In the genomic region with DNA sequence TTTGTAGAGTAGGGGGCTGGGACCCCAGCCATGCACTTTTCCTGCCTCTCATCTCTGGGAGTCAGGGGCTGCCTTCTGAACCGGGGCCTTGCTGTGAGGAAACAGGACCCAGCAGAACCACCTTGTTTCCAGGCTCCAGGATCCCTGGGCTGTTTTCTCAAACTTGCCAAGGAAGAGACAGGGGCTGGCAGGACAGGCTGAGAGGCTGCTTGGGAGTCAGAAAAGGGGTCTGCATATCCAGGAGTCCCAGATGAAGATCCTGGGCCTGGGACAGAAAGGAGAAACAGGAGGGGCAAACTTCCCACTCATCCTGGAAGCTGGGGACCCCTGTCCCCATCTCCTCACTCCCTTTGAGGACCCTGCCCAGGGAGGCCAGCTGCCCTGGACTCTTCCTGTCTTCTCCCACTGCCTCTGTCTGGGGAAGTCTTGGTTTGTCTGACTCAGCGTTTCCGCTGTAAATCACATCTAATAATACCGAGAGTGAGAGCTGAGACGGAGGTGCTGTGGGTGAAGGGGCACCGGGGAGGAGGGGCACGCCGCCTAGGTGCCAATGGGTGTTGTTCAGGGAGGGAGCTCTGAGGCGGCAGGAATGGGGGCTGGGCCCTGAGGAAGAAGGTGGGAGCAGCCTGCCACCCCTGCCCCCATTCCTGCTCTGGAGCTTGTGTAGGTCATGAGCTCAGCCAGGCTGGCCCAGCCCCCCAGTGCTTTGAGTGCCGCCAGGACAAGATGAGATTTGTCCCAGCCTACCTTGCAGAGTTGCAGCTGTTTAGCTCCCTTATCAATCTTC, we compare ENCODE assay signal across 1 cellular context.
TF ChIP-seq lines count a peak whose summit lies in the region.

No MANE protein-coding gene starts in this region.

TF ChIP-seq in HepG2, 621 proteins besides CTCF, POLR2A, EP300 and RAD21 (continues in another document):
- TF ChIP-seq SNRNP70 (IDR thresholded peaks at IDR 0.05; ENCODE audit: low read depth, low read length), result no peak
- TF ChIP-seq, protein P1, sequence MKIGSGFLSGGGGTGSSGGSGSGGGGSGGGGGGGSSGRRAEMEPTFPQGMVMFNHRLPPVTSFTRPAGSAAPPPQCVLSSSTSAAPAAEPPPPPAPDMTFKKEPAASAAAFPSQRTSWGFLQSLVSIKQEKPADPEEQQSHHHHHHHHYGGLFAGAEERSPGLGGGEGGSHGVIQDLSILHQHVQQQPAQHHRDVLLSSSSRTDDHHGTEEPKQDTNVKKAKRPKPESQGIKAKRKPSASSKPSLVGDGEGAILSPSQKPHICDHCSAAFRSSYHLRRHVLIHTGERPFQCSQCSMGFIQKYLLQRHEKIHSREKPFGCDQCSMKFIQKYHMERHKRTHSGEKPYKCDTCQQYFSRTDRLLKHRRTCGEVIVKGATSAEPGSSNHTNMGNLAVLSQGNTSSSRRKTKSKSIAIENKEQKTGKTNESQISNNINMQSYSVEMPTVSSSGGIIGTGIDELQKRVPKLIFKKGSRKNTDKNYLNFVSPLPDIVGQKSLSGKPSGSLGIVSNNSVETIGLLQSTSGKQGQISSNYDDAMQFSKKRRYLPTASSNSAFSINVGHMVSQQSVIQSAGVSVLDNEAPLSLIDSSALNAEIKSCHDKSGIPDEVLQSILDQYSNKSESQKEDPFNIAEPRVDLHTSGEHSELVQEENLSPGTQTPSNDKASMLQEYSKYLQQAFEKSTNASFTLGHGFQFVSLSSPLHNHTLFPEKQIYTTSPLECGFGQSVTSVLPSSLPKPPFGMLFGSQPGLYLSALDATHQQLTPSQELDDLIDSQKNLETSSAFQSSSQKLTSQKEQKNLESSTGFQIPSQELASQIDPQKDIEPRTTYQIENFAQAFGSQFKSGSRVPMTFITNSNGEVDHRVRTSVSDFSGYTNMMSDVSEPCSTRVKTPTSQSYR (CRISPR knock-in tag; IDR thresholded peaks at IDR 0.05; ENCODE audit: borderline replicate concordance), result peak; percentile 46; the same call in 1 of the 2 replicates
- no peak for TF ChIP-seq AKAP8 (CRISPR knock-in tag; IDR thresholded peaks at IDR 0.05)
- TF ChIP-seq, protein P2, sequence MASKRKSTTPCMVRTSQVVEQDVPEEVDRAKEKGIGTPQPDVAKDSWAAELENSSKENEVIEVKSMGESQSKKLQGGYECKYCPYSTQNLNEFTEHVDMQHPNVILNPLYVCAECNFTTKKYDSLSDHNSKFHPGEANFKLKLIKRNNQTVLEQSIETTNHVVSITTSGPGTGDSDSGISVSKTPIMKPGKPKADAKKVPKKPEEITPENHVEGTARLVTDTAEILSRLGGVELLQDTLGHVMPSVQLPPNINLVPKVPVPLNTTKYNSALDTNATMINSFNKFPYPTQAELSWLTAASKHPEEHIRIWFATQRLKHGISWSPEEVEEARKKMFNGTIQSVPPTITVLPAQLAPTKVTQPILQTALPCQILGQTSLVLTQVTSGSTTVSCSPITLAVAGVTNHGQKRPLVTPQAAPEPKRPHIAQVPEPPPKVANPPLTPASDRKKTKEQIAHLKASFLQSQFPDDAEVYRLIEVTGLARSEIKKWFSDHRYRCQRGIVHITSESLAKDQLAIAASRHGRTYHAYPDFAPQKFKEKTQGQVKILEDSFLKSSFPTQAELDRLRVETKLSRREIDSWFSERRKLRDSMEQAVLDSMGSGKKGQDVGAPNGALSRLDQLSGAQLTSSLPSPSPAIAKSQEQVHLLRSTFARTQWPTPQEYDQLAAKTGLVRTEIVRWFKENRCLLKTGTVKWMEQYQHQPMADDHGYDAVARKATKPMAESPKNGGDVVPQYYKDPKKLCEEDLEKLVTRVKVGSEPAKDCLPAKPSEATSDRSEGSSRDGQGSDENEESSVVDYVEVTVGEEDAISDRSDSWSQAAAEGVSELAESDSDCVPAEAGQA (IDR thresholded peaks at IDR 0.05; ENCODE audit: low read depth), result no peak
- TF ChIP-seq, protein P2 (CRISPR knock-in tag; IDR thresholded peaks at IDR 0.05; ENCODE audit: borderline replicate concordance), result no peak
- TF ChIP-seq KMT2A (CRISPR knock-in tag; IDR thresholded peaks at IDR 0.05), result no peak
- no peak for TF ChIP-seq ZNF136 (CRISPR knock-in tag; IDR thresholded peaks at IDR 0.05; ENCODE audit: low read depth)
- TF ChIP-seq SMYD3 (CRISPR knock-in tag; IDR thresholded peaks at IDR 0.05), result no peak
- TF ChIP-seq ZNF883 (CRISPR knock-in tag; IDR thresholded peaks at IDR 0.05; ENCODE audit: not compliant biosample characterization), result no peak
- no peak for TF ChIP-seq RAD51 (IDR thresholded peaks at IDR 0.05; ENCODE audit: borderline replicate concordance)
- TF ChIP-seq SIX1 (CRISPR knock-in tag; IDR thresholded peaks at IDR 0.05; ENCODE audit: borderline replicate concordance), result no peak
- no peak for TF ChIP-seq ZFP1 (CRISPR knock-in tag; IDR thresholded peaks at IDR 0.05)
- TF ChIP-seq, protein P3, sequence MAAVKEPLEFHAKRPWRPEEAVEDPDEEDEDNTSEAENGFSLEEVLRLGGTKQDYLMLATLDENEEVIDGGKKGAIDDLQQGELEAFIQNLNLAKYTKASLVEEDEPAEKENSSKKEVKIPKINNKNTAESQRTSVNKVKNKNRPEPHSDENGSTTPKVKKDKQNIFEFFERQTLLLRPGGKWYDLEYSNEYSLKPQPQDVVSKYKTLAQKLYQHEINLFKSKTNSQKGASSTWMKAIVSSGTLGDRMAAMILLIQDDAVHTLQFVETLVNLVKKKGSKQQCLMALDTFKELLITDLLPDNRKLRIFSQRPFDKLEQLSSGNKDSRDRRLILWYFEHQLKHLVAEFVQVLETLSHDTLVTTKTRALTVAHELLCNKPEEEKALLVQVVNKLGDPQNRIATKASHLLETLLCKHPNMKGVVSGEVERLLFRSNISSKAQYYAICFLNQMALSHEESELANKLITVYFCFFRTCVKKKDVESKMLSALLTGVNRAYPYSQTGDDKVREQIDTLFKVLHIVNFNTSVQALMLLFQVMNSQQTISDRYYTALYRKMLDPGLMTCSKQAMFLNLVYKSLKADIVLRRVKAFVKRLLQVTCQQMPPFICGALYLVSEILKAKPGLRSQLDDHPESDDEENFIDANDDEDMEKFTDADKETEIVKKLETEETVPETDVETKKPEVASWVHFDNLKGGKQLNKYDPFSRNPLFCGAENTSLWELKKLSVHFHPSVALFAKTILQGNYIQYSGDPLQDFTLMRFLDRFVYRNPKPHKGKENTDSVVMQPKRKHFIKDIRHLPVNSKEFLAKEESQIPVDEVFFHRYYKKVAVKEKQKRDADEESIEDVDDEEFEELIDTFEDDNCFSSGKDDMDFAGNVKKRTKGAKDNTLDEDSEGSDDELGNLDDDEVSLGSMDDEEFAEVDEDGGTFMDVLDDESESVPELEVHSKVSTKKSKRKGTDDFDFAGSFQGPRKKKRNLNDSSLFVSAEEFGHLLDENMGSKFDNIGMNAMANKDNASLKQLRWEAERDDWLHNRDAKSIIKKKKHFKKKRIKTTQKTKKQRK (IDR thresholded peaks at IDR 0.05; ENCODE audit: low read length), result no peak
- no peak for TF ChIP-seq NBN (conservative IDR thresholded peaks at IDR 0.05)
- 0 out of 2 replicates have a peak, but pooled peaks have one; percentile 24 for TF ChIP-seq HNRNPL (IDR thresholded peaks at IDR 0.05; ENCODE audit: low read depth, low read length)
- TF ChIP-seq, protein P4, sequence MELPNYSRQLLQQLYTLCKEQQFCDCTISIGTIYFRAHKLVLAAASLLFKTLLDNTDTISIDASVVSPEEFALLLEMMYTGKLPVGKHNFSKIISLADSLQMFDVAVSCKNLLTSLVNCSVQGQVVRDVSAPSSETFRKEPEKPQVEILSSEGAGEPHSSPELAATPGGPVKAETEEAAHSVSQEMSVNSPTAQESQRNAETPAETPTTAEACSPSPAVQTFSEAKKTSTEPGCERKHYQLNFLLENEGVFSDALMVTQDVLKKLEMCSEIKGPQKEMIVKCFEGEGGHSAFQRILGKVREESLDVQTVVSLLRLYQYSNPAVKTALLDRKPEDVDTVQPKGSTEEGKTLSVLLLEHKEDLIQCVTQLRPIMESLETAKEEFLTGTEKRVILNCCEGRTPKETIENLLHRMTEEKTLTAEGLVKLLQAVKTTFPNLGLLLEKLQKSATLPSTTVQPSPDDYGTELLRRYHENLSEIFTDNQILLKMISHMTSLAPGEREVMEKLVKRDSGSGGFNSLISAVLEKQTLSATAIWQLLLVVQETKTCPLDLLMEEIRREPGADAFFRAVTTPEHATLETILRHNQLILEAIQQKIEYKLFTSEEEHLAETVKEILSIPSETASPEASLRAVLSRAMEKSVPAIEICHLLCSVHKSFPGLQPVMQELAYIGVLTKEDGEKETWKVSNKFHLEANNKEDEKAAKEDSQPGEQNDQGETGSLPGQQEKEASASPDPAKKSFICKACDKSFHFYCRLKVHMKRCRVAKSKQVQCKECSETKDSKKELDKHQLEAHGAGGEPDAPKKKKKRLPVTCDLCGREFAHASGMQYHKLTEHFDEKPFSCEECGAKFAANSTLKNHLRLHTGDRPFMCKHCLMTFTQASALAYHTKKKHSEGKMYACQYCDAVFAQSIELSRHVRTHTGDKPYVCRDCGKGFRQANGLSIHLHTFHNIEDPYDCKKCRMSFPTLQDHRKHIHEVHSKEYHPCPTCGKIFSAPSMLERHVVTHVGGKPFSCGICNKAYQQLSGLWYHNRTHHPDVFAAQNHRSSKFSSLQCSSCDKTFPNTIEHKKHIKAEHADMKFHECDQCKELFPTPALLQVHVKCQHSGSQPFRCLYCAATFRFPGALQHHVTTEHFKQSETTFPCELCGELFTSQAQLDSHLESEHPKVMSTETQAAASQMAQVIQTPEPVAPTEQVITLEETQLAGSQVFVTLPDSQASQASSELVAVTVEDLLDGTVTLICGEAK (IDR thresholded peaks at IDR 0.05), result no peak
- TF ChIP-seq, protein P4 (CRISPR knock-in tag; IDR thresholded peaks at IDR 0.05), result no peak
- TF ChIP-seq, protein P5, sequence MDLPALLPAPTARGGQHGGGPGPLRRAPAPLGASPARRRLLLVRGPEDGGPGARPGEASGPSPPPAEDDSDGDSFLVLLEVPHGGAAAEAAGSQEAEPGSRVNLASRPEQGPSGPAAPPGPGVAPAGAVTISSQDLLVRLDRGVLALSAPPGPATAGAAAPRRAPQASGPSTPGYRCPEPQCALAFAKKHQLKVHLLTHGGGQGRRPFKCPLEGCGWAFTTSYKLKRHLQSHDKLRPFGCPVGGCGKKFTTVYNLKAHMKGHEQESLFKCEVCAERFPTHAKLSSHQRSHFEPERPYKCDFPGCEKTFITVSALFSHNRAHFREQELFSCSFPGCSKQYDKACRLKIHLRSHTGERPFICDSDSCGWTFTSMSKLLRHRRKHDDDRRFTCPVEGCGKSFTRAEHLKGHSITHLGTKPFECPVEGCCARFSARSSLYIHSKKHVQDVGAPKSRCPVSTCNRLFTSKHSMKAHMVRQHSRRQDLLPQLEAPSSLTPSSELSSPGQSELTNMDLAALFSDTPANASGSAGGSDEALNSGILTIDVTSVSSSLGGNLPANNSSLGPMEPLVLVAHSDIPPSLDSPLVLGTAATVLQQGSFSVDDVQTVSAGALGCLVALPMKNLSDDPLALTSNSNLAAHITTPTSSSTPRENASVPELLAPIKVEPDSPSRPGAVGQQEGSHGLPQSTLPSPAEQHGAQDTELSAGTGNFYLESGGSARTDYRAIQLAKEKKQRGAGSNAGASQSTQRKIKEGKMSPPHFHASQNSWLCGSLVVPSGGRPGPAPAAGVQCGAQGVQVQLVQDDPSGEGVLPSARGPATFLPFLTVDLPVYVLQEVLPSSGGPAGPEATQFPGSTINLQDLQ (CRISPR knock-in tag; IDR thresholded peaks at IDR 0.05), result no peak
- TF ChIP-seq CEBPB (IDR thresholded peaks at IDR 0.05; ENCODE audit: borderline replicate concordance, low read depth, low read length), result no peak
- no peak for TF ChIP-seq SPEN (CRISPR knock-in tag; IDR thresholded peaks at IDR 0.05; ENCODE audit: low read depth)
- TF ChIP-seq SOX13 (IDR thresholded peaks at IDR 0.05), result no peak
- no peak for TF ChIP-seq SOX13 (CRISPR knock-in tag; conservative IDR thresholded peaks at IDR 0.05 in 1 of 2, IDR thresholded peaks at IDR 0.05 in 1 of 2)
- no peak for TF ChIP-seq HOXA9 (CRISPR knock-in tag; IDR thresholded peaks at IDR 0.05; ENCODE audit: borderline replicate concordance)
- no peak for TF ChIP-seq ZNF260 (CRISPR knock-in tag; IDR thresholded peaks at IDR 0.05; ENCODE audit: borderline replicate concordance, low read depth)
- no peak for TF ChIP-seq ZNF891 (CRISPR knock-in tag; IDR thresholded peaks at IDR 0.05)
- TF ChIP-seq ZNF282 (IDR thresholded peaks at IDR 0.05; ENCODE audit: partially characterized antibody), result no peak
- no peak for TF ChIP-seq JUN (CRISPR knock-in tag; IDR thresholded peaks at IDR 0.05)
- peak; percentile 20; the same call in 1 of the 2 replicates for TF ChIP-seq POLR2G (IDR thresholded peaks at IDR 0.05; ENCODE audit: low read depth, low read length)
- TF ChIP-seq ATF7 (IDR thresholded peaks at IDR 0.05), result no peak
- TF ChIP-seq ATF7 (CRISPR knock-in tag; IDR thresholded peaks at IDR 0.05), result no peak
